In genomic region chr15:50881121-50882048, GRCh38 we compare ENCODE assay signal across 8 cellular contexts. TPM values are rescaled to one million over a fixed set of nuclear protein-coding genes. Genes with fewer than 3 reads are reported as not detected.
DNase-seq lines count a peak whose midpoint lies in the region; ATAC-seq, FAIRE-seq and TF ChIP-seq lines count a peak whose summit lies in the region.

No MANE protein-coding gene starts in this region.

- H3K27ac Mint-ChIP-seq in T-helper 1 cell treated with Interleukin-12 subunit alpha and Interleukin-12 subunit beta and Interleukin-4 antibody, amounts not matched to agents 30 μg/mL and 1 μg/mL, for 36 hours: peak overlapping the region; percentile 92

- H3K36me3 Mint-ChIP-seq in T-helper 1 cell treated with Interleukin-12 subunit alpha and Interleukin-12 subunit beta and Interleukin-4 antibody, amounts not matched to agents 30 μg/mL and 1 μg/mL, for 36 hours (ENCODE audit: low read depth): peaks cover 2% of the 10 kb centered on the region

- TF ChIP-seq CTCF in AG04450 (IDR thresholded peaks at IDR 0.05; ENCODE audit: low read depth, low read length): no peak
- no peak for TF ChIP-seq CTCF in foreskin keratinocyte (conservative IDR thresholded peaks at IDR 0.05)

- POLR2A ChIA-PET in AG04450 (lab: Yijun Ruan, JAX): interaction anchor here (0.6 kb wide), 1 partner anchor 116 kb away, joined by 4 read pairs; no protein-coding TSS in a partner anchor

- H3K4me1 Mint-ChIP-seq in T-helper 1 cell treated with Interleukin-12 subunit alpha and Interleukin-12 subunit beta and Interleukin-4 antibody, amounts not matched to agents 30 μg/mL and 1 μg/mL, for 36 hours (ENCODE audit: low read depth): peaks cover 77% of the 10 kb centered on the region

- H3K27me3 ChIP-seq in AG04450 (ENCODE audit: control insufficient read depth, insufficient read depth, low read length) (no peaks in the 10 kb centered on the region), foreskin keratinocyte (no peaks in the 10 kb centered on the region)

- FAIRE-seq in GM19239 (lab: Jason Lieb, UNC): peak; percentile 72

- H3K9me3 ChIP-seq in AG04450 (ENCODE audit: control insufficient read depth, insufficient read depth, low read length): no peaks in the 10 kb centered on the region

- ATAC-seq in foreskin keratinocyte (peak; percentile 1), esophagus mucosa (no peak), GM21825 (IDR thresholded peaks at IDR 0.05; ENCODE audit: unreplicated experiment) (no peak), GM21717 (IDR thresholded peaks at IDR 0.05; ENCODE audit: unreplicated experiment) (no peak)

- no peak overlapping the region for H3K4me3 Mint-ChIP-seq in T-helper 1 cell treated with Interleukin-12 subunit alpha and Interleukin-12 subunit beta and Interleukin-4 antibody, amounts not matched to agents 30 μg/mL and 1 μg/mL, for 36 hours

- no peaks in the 10 kb centered on the region for H3K27me3 Mint-ChIP-seq in T-helper 1 cell treated with Interleukin-12 subunit alpha and Interleukin-12 subunit beta and Interleukin-4 antibody, amounts not matched to agents 30 μg/mL and 1 μg/mL, for 36 hours (ENCODE audit: low read depth)

- DNase-seq in AG04450 (ENCODE audit: low read depth, low spot score) (no peak), GM19239 (ENCODE audit: insufficient read length, low spot score) (no peak), foreskin keratinocyte (peak; percentile 45 to 75), DMS79 (lab: John Stamatoyannopoulos, UW) (no peak)

- CTCF ChIA-PET in AG04450 (lab: Charles Lee): interaction anchor here (0.6 to 6.5 kb wide), 4 partner anchors 28 to 206 kb away, joined by 3 to 66 read pairs (median 10); no protein-coding TSS in a partner anchor

- no peaks in the 10 kb centered on the region for H3K9me3 Mint-ChIP-seq in T-helper 1 cell treated with Interleukin-12 subunit alpha and Interleukin-12 subunit beta and Interleukin-4 antibody, amounts not matched to agents 30 μg/mL and 1 μg/mL, for 36 hours

- H3K4me1 ChIP-seq in foreskin keratinocyte: peaks cover 27% of the 10 kb centered on the region

- H3K27ac ChIP-seq in AG04450 (ENCODE audit: low read depth, low read length): peak overlapping the region; percentile 74
- H3K27ac ChIP-seq in foreskin keratinocyte: peak overlapping the region; percentile 67

- H3K4me3 ChIP-seq in AG04450 (ENCODE audit: low read depth, low read length): no peak overlapping the region

RNA-seq across cellular contexts. Expression of gene AP4E1, which starts 27.1 kb away (rescaled TPM):
- 4.1 and 4.5 TPM in 2 replicates for polyA plus RNA-seq in AG04450 (2011; rRNA removed)
- 3.6 and 7.4 TPM in 2 replicates for polyA minus RNA-seq in AG04450 (2011; rRNA and poly(A)+ RNA removed)
- total RNA-seq in foreskin keratinocyte: 12.8 and 13.1 TPM in 2 replicates
- polyA plus RNA-seq in foreskin keratinocyte: 2.5 and 3.2 TPM in 2 replicates
- total RNA-seq in esophagus mucosa: 8.0 TPM

Comparison
In these comparisons a context has a peak if more than half of its experiments do, and no peak if none do; other contexts are left out.
1. DNase-seq: peak in foreskin keratinocyte (2 of 2); none in AG04450 (single experiment), GM19239 (single experiment) and DMS79 (single experiment).